ENCODE assay signal across 34 cellular contexts in the genomic region with DNA sequence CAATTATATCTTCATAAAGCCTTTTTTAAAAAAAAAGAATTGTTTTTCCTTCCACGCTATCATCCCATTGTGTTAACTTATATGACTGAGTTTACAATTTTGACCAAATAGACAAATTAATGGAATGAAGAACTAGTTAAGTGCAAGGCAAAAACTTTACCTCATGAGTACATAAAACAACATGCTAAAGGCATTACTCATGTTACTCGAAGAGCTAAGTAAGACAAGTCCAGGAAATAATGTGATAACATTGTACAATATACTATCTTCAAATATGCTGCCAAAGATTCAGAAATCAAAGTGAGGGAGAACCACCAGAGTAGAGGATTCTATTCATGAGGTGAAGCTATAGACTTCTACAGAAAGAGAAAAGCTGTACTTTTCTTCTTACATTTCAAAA. TPM values are rescaled to one million over a fixed set of nuclear protein-coding genes. Genes with fewer than 3 reads are reported as not detected.
DNase-seq lines count a peak whose midpoint lies in the region; ATAC-seq, FAIRE-seq and TF ChIP-seq lines count a peak whose summit lies in the region.
"Had no signal": no experiment of that assay in that cellular context is flagged by ENCODE, and none has a peak within 500 bp of the region (broad histone marks: within the 10 kb centered on the region; RNA-seq: fewer than 3 reads in every experiment).

No MANE protein-coding gene starts in this region.

- no peak overlapping the region for H3K4me3 Mint-ChIP-seq in MCF 10A (ENCODE audit: unreplicated experiment)
- H3K4me3 Mint-ChIP-seq: activated CD4-positive, alpha-beta memory T cell treated with anti-CD3 and anti-CD28 coated beads, Interleukin-2, amount 10 ng/mL, durations not matched to agents 7 days and 5 days; activated naive CD4-positive, alpha-beta T cell treated with anti-CD3 and anti-CD28 coated beads for 36 hours; brain; nephron progenitor cell; type B pancreatic cell had no signal

- no TSS peak for BruUV-seq in MCF 10A (replicated peaks; lab: Mats Ljungman, UMichigan)

- H3K27ac Mint-ChIP-seq in MCF 10A (ENCODE audit: low read depth, unreplicated experiment): peak overlapping the region; percentile 52
- H3K27ac Mint-ChIP-seq: activated CD4-positive, alpha-beta memory T cell treated with anti-CD3 and anti-CD28 coated beads, Interleukin-2, amount 10 ng/mL, durations not matched to agents 7 days and 5 days; activated naive CD4-positive, alpha-beta T cell treated with anti-CD3 and anti-CD28 coated beads for 36 hours; brain; nephron progenitor cell; stimulated activated naive B cell treated with anti-CD40 and anti-IgM and Interleukin-4, amounts not matched to agents 10 μg/mL and 1 μg/mL and 100 μg/mL, for 72 hours; type B pancreatic cell had no signal

- H3K36me3 ChIP-seq in breast epithelium (no peaks in the 10 kb centered on the region), bronchial epithelial cell (ENCODE audit: control insufficient read depth, insufficient read depth, low read length) (no peaks in the 10 kb centered on the region), spleen (no peaks in the 10 kb centered on the region)
- H3K36me3 ChIP-seq: adrenal gland had no signal

- CTCF ChIA-PET in MCF 10A (lab: Yijun Ruan, JAX): interaction anchor here (0.9 kb wide), 2 partner anchors 282 to 332 kb away, joined by 3 to 6 read pairs; no protein-coding TSS in a partner anchor
- CTCF ChIA-PET in HEK293T (lab: Yijun Ruan, JAX): no interaction called here

- no peak for DNase-seq in MCF 10A (ENCODE audit: unreplicated experiment)
- DNase-seq in breast epithelium (ENCODE audit: low spot score in 2 of 2): no peak
- DNase-seq in bronchial epithelial cell (ENCODE audit: low read depth): peak; percentile 72
- DNase-seq in fibroblast of the aortic adventitia (ENCODE audit: low read depth): peak; percentile 57
- DNase-seq in HEK293T (ENCODE audit: extremely low spot score): no peak
- DNase-seq in COLO668 (lab: John Stamatoyannopoulos, UW; ENCODE audit: unreplicated experiment): no peak
- no peak for DNase-seq in spleen
- DNase-seq: activated CD4-positive, alpha-beta memory T cell treated with anti-CD3 and anti-CD28 coated beads, Interleukin-2, amount 10 ng/mL, durations not matched to agents 7 days and 5 days; activated CD4-positive, alpha-beta T cell treated with anti-CD3 and anti-CD28 coated beads for 1 hour; activated CD8-positive, alpha-beta memory T cell treated with anti-CD3 and anti-CD28 coated beads, Interleukin-2, amount 50 U/mL, for 48 hours; activated naive CD4-positive, alpha-beta T cell treated with anti-CD3 and anti-CD28 coated beads for 36 hours; adrenal gland; Calu3; DMS79 treated with DMSO at 0.1 percent for 48 hours; effector memory CD4-positive, alpha-beta T cell; GOT3; hippocampal formation; Karpas-422; mammary epithelial cell; NCI-H1436; NCI-H2081 treated with DMSO at 0.1 percent for 48 hours; NCI-H748 treated with DMSO at 0.1 percent for 48 hours; nephron progenitor cell; SIG-M5; stimulated activated naive B cell treated with anti-CD40 and anti-IgM and Interleukin-4, amounts not matched to agents 10 μg/mL and 1 μg/mL and 100 μg/mL, for 72 hours; substantia nigra had no signal

- WGBS in spleen, 5 donors: 64 to 86% (median 68%) methylated on average over 2 of the region's 2 CpGs

- H3K9me3 Mint-ChIP-seq in MCF 10A (ENCODE audit: unreplicated experiment): no peaks in the 10 kb centered on the region
- H3K9me3 Mint-ChIP-seq: activated CD4-positive, alpha-beta memory T cell treated with anti-CD3 and anti-CD28 coated beads, Interleukin-2, amount 10 ng/mL, durations not matched to agents 7 days and 5 days; activated naive CD4-positive, alpha-beta T cell treated with anti-CD3 and anti-CD28 coated beads for 36 hours; nephron progenitor cell; T-helper 2 cell treated with Interferon-gamma antibody and Interleukin-4, amounts not matched to agents 5 μg/mL and 100 μg/mL, for 36 hours; type B pancreatic cell had no signal

- no peaks in the 10 kb centered on the region for H3K27me3 Mint-ChIP-seq in MCF 10A (ENCODE audit: insufficient read depth, unreplicated experiment)

- H3K27me3 ChIP-seq in breast epithelium: no peaks in the 10 kb centered on the region
- H3K27me3 ChIP-seq in bronchial epithelial cell (ENCODE audit: control insufficient read depth, insufficient read depth, low read length): no peaks in the 10 kb centered on the region
- H3K27me3 ChIP-seq in spleen (replicated peaks in 1 of 7): peaks cover 0 to 6% (median 0%) of the 10 kb centered on the region in 7 donors
- H3K27me3 ChIP-seq: adrenal gland had no signal

- ATAC-seq in HG03175 (IDR thresholded peaks at IDR 0.05; ENCODE audit: unreplicated experiment): no peak
- ATAC-seq: Panc1; stimulated activated naive B cell treated with anti-CD40 and anti-IgM and Interleukin-4, amounts not matched to agents 10 μg/mL and 1 μg/mL and 100 μg/mL, for 72 hours had no signal

- H3K4me1 ChIP-seq in breast epithelium: no peaks in the 10 kb centered on the region
- peaks cover 0 to 16% (median 3%) of the 10 kb centered on the region in 6 donors for H3K4me1 ChIP-seq in spleen

- no peaks in the 10 kb centered on the region for H3K36me3 Mint-ChIP-seq in MCF 10A (ENCODE audit: insufficient read depth, unreplicated experiment)
- H3K36me3 Mint-ChIP-seq: stimulated activated naive B cell treated with anti-CD40 and anti-IgM and Interleukin-4, amounts not matched to agents 10 μg/mL and 1 μg/mL and 100 μg/mL, for 72 hours; type B pancreatic cell had no signal

- H3K9me3 ChIP-seq in breast epithelium (no peaks in the 10 kb centered on the region), spleen (no peaks in the 10 kb centered on the region)
- H3K9me3 ChIP-seq: adrenal gland had no signal

- TF ChIP-seq POLR2A in breast epithelium (IDR thresholded peaks at IDR 0.05) (no peak), spleen (IDR thresholded peaks at IDR 0.05) (no peak)

- FAIRE-seq in bronchial epithelial cell (lab: Jason Lieb, UNC): no peak
- FAIRE-seq: GM19239 had no signal

- POLR2A ChIA-PET in MCF 10A (lab: Yijun Ruan, JAX) (interaction anchor here (0.7 kb wide), 1 partner anchor 212 kb away, joined by 3 read pairs; no protein-coding TSS in a partner anchor), HEK293T (lab: Yijun Ruan, JAX) (no interaction called here)

- intact Hi-C loops in MCF 10A (cut with micrococcal nuclease): loop anchor here (5.0 kb wide), 2 partner anchors 206 to 226 kb away; no protein-coding TSS in a partner anchor
- intact Hi-C loops in breast epithelium (cut with DNase I; ENCODE audit: low total_unique reads): no loop called here
- intact Hi-C loops in spleen (cut with DNase I; ENCODE audit: low total_unique reads): loop anchor here (10.0 kb wide), 1 partner anchor 473 kb away; no protein-coding TSS in a partner anchor

- H3K4me3 ChIP-seq in breast epithelium: no peak overlapping the region
- H3K4me3 ChIP-seq in bronchial epithelial cell (ENCODE audit: low read depth, low read length): no peak overlapping the region
- H3K4me3 ChIP-seq in fibroblast of the aortic adventitia (ENCODE audit: low read depth, low read length): no peak overlapping the region
- H3K4me3 ChIP-seq in spleen: no peak overlapping the region
- H3K4me3 ChIP-seq: adrenal gland, coronary artery had no signal

- H3K27ac ChIP-seq in breast epithelium (no peak overlapping the region), spleen (no peak overlapping the region)
- H3K27ac ChIP-seq: 22Rv1, adrenal gland, coronary artery had no signal

- peaks cover 16% of the 10 kb centered on the region for H3K4me1 Mint-ChIP-seq in MCF 10A (ENCODE audit: insufficient read depth, unreplicated experiment)
- H3K4me1 Mint-ChIP-seq: brain had no signal

- TF ChIP-seq CTCF in MCF 10A (IDR thresholded peaks at IDR 0.05; ENCODE audit: unreplicated experiment) (no peak), breast epithelium (IDR thresholded peaks at IDR 0.05) (no peak), bronchial epithelial cell (IDR thresholded peaks at IDR 0.05; ENCODE audit: insufficient read depth, low read length, severe bottlenecking) (no peak), fibroblast of the aortic adventitia (IDR thresholded peaks at IDR 0.05; ENCODE audit: insufficient read depth, low read length) (no peak), spleen (IDR thresholded peaks at IDR 0.05 in 8 of 11, conservative IDR thresholded peaks at IDR 0.05 in 3 of 11) (no peak)

TF ChIP-seq in HEK293T, 16 proteins besides CTCF, POLR2A, EP300 and RAD21:
- no peak for TF ChIP-seq HDGF (IDR thresholded peaks at IDR 0.05; ENCODE audit: borderline replicate concordance)
- no peak for TF ChIP-seq FOXK2 (IDR thresholded peaks at IDR 0.05)
- TF ChIP-seq BHLHE40 (IDR thresholded peaks at IDR 0.05; ENCODE audit: borderline replicate concordance): no peak
- TF ChIP-seq, protein P1, sequence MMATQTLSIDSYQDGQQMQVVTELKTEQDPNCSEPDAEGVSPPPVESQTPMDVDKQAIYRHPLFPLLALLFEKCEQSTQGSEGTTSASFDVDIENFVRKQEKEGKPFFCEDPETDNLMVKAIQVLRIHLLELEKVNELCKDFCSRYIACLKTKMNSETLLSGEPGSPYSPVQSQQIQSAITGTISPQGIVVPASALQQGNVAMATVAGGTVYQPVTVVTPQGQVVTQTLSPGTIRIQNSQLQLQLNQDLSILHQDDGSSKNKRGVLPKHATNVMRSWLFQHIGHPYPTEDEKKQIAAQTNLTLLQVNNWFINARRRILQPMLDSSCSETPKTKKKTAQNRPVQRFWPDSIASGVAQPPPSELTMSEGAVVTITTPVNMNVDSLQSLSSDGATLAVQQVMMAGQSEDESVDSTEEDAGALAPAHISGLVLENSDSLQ (IDR thresholded peaks at IDR 0.05): no peak
- TF ChIP-seq FOXM1 (IDR thresholded peaks at IDR 0.05; ENCODE audit: borderline replicate concordance): no peak
- no peak for TF ChIP-seq ZNF384 (IDR thresholded peaks at IDR 0.05)
- TF ChIP-seq NFRKB (IDR thresholded peaks at IDR 0.05): no peak
- no peak for TF ChIP-seq FOXA1 (IDR thresholded peaks at IDR 0.05)
TF ChIP-seq in HEK293T: peak in this region for 0.

RNA-seq across cellular contexts. Expression of gene DYNLT5, which starts 24.2 kb away (rescaled TPM):
- total RNA-seq in MCF 10A (2022) (not detected in 2 replicates), breast epithelium (1 to 10 TPM in 1 of 3 donors, under 1 TPM in 2; 0.32 to 1.0 (median 0.33) TPM), bronchial epithelial cell (not detected in 2 replicates), fibroblast of the aortic adventitia (ENCODE audit: low replicate concordance) (1.4 TPM in 1 of 2 replicates, not detected in the other), spleen (1 to 10 TPM in 3 of 7 donors, under 1 TPM in 3, not detected in 1; 0.37 to 2.5 (median 0.92) TPM)
- polyA plus RNA-seq in spleen: under 1 TPM in 2 of 3 donors, not detected in 1; 0.09 to 0.16 TPM
- total RNA-seq: activated CD4-positive, alpha-beta memory T cell treated with anti-CD3 and anti-CD28 coated beads, Interleukin-2, amount 10 ng/mL, durations not matched to agents 7 days and 5 days; activated naive CD4-positive, alpha-beta T cell treated with anti-CD3 and anti-CD28 coated beads for 36 hours; Calu3; mammary epithelial cell had no signal
- polyA plus RNA-seq: mammary epithelial cell had no signal

Comparison
In these comparisons a context has a peak if more than half of its experiments do, and no peak if none do; other contexts are left out.
1. DNase-seq: peak in bronchial epithelial cell (single experiment) and fibroblast of the aortic adventitia (single experiment); none in MCF 10A (single experiment), breast epithelium (0 of 2), HEK293T (single experiment), COLO668 (single experiment) and spleen (single experiment).